18 cellular contexts compared by ENCODE assay signal in genomic region chr2:694174-694573, GRCh38. TPM values are rescaled to one million over a fixed set of nuclear protein-coding genes. Genes with fewer than 3 reads are reported as not detected.
A peak's percentile ranks its signal among the peaks of the same experiment; 100 is the strongest.
DNase-seq lines count a peak whose midpoint lies in the region; ATAC-seq, FAIRE-seq and TF ChIP-seq lines count a peak whose summit lies in the region.
"Had no signal": no experiment of that assay in that cellular context is flagged by ENCODE, and none has a peak within 500 bp of the region (broad histone marks: within the 10 kb centered on the region; RNA-seq: fewer than 3 reads in every experiment).

No MANE protein-coding gene starts in this region.

- CTCF ChIA-PET in HCT116 (lab: Charles Lee) = interaction anchor here (1.1 kb wide), 1 partner anchor 11 kb away, joined by 3 read pairs; no protein-coding TSS in a partner anchor

- H3K36me3 ChIP-seq in HCT116 (ENCODE audit: control insufficient read depth in 1 of 2, insufficient read depth in 2 of 2, low read length in 2 of 2) (no peaks in the 10 kb centered on the region), ascending aorta (no peaks in the 10 kb centered on the region), hepatocyte (replicated peaks; ENCODE audit: insufficient read depth, low read depth) (no peaks in the 10 kb centered on the region), thoracic aorta (no peaks in the 10 kb centered on the region)
- H3K36me3 ChIP-seq: left ventricle myocardium inferior, sigmoid colon had no signal

- H3K9me2 ChIP-seq in HCT116 (ENCODE audit: insufficient read depth) (no peaks in the 10 kb centered on the region), hepatocyte (replicated peaks; ENCODE audit: insufficient read depth) (no peaks in the 10 kb centered on the region)

- WGBS in hepatocyte (ENCODE audit: low lambda C conversion rate, missing lambda C conversion rate) = 17% methylated on average over 2 of the region's 2 CpGs

- ATAC-seq in HCT116 (no peak), thoracic aorta (ENCODE audit: insufficient number of reproducible peaks, low FRiP score, low read depth) (no peak), GM21825 (IDR thresholded peaks at IDR 0.05; ENCODE audit: unreplicated experiment) (no peak), HG02981 (IDR thresholded peaks at IDR 0.05; ENCODE audit: unreplicated experiment) (no peak)

- H3K27me3 ChIP-seq in HCT116 (ENCODE audit: insufficient read depth, low read length) (no peaks in the 10 kb centered on the region), ascending aorta (no peaks in the 10 kb centered on the region), hepatocyte (no peaks in the 10 kb centered on the region), thoracic aorta (replicated peaks; ENCODE audit: insufficient read depth) (no peaks in the 10 kb centered on the region)
- H3K27me3 ChIP-seq: sigmoid colon had no signal

- no peak overlapping the region for H3K4me3 ChIP-seq in HCT116 (replicated peaks in 1 of 2; ENCODE audit: low read depth in 1 of 2, low read length in 2 of 2)
- H3K4me3 ChIP-seq in ascending aorta = no peak overlapping the region
- H3K4me3 ChIP-seq in hepatocyte = no peak overlapping the region
- no peak overlapping the region for H3K4me3 ChIP-seq in thoracic aorta
- H3K4me3 ChIP-seq: GM23248, left ventricle myocardium inferior, sigmoid colon had no signal

- DNase-seq in HCT116 (ENCODE audit: low read depth, low spot score) (no peak), ascending aorta (ENCODE audit: low spot score in 2 of 2) (no peak), hepatocyte (ENCODE audit: low spot score) (no peak), thoracic aorta (ENCODE audit: low spot score) (no peak), frontal cortex (ENCODE audit: low spot score in 2 of 2) (no peak)
- DNase-seq: activated CD4-positive, alpha-beta T cell treated with anti-CD3 and anti-CD28 coated beads, Interleukin-2, amount 50 U/mL, for 1 hour; activated naive CD4-positive, alpha-beta T cell treated with anti-CD3 and anti-CD28 coated beads, Interleukin-2, amount 50 U/mL, for 16 hours; GM23248; head of caudate nucleus; left ventricle myocardium inferior; NCI-H1417; NCI-H2107; NCI-H524; sigmoid colon had no signal

- TF ChIP-seq CTCF in HCT116 (IDR thresholded peaks at IDR 0.05 in 2 of 3, conservative IDR thresholded peaks at IDR 0.05 in 1 of 3; ENCODE audit: borderline replicate concordance in 1 of 3, insufficient read depth in 1 of 3, low read depth in 2 of 3, low read length in 2 of 3) = no peak
- TF ChIP-seq CTCF in ascending aorta (IDR thresholded peaks at IDR 0.05) = no peak
- no peak for TF ChIP-seq CTCF in hepatocyte (IDR thresholded peaks at IDR 0.05; ENCODE audit: poor library complexity)
- TF ChIP-seq CTCF in thoracic aorta (IDR thresholded peaks at IDR 0.05) = no peak

- H3K79me2 ChIP-seq in HCT116 (ENCODE audit: insufficient read depth, low read length) (no peaks in the 10 kb centered on the region), hepatocyte (no peaks in the 10 kb centered on the region)

- RAD21 ChIA-PET in HCT116 (lab: Charles Lee; ENCODE audit: low non-redundant PET in 1 of 2, low total read pairs in 2 of 2, uncharacterized antibody in 2 of 2, unreplicated experiment in 2 of 2) = no interaction called here

- H3K9ac ChIP-seq in HCT116 (ENCODE audit: low read length) = no peak overlapping the region
- H3K9ac ChIP-seq: GM23248 had no signal

- H2AFZ ChIP-seq in HCT116 (ENCODE audit: low read depth, low read length, poor library complexity, severe bottlenecking) (peak overlapping the region; percentile 12), hepatocyte (no peak overlapping the region)
- H2AFZ ChIP-seq: GM23248 had no signal

- no peak for FAIRE-seq in frontal cortex (lab: Jason Lieb, UNC)
- FAIRE-seq: GM12892 had no signal

- H3K9me3 ChIP-seq in HCT116 (ENCODE audit: control insufficient read depth in 1 of 2, insufficient read depth in 1 of 2, low read depth in 1 of 2, low read length in 2 of 2) (no peaks in the 10 kb centered on the region), ascending aorta (no peaks in the 10 kb centered on the region), hepatocyte (ENCODE audit: low read depth) (no peaks in the 10 kb centered on the region), thoracic aorta (no peaks in the 10 kb centered on the region)
- H3K9me3 ChIP-seq: sigmoid colon had no signal

- POLR2A ChIA-PET in HCT116 (lab: Charles Lee) = no interaction called here

- no peak overlapping the region for H3K27ac ChIP-seq in HCT116 (ENCODE audit: low read depth, low read length)
- peak overlapping the region; percentile 64 to 67 for H3K27ac ChIP-seq in ascending aorta
- H3K27ac ChIP-seq in hepatocyte = peak overlapping the region; percentile 64
- H3K27ac ChIP-seq in thoracic aorta = peak overlapping the region; percentile 57 to 70
- H3K27ac ChIP-seq: GM23248, left ventricle myocardium inferior, RWPE1, sigmoid colon had no signal

- no peak overlapping the region for H3K4me2 ChIP-seq in HCT116 (ENCODE audit: low read length)
- H3K4me2 ChIP-seq in hepatocyte = peak overlapping the region; percentile 47

- intact Hi-C loops in HCT116 (cut with micrococcal nuclease) = no loop called here
- intact Hi-C loops in ascending aorta (cut with DNase I) = no loop called here

- TF ChIP-seq RAD21 in HCT116 (IDR thresholded peaks at IDR 0.05; ENCODE audit: low read depth) = no peak

- peaks cover 12 to 16% of the 10 kb centered on the region in 2 experiments for H3K4me1 ChIP-seq in HCT116 (ENCODE audit: control insufficient read depth in 1 of 2, insufficient read depth in 2 of 2, low read length in 2 of 2)
- peaks cover 0 to 10% of the 10 kb centered on the region in 2 donors for H3K4me1 ChIP-seq in ascending aorta
- peaks cover 8% of the 10 kb centered on the region for H3K4me1 ChIP-seq in hepatocyte (ENCODE audit: insufficient read depth)
- peaks cover 8 to 29% of the 10 kb centered on the region in 2 donors for H3K4me1 ChIP-seq in thoracic aorta (ENCODE audit: control insufficient read depth in 1 of 2, low read depth in 2 of 2)
- H3K4me1 ChIP-seq: sigmoid colon had no signal

- BruUV-seq in HCT116 (replicated peaks; lab: Mats Ljungman, UMichigan) = no TSS peak

- no peak for TF ChIP-seq POLR2A in HCT116 (IDR thresholded peaks at IDR 0.05; ENCODE audit: borderline replicate concordance, extremely low read depth, insufficient read depth, insufficient read length)

- H4K20me1 ChIP-seq in HCT116 (ENCODE audit: insufficient read depth) = no peaks in the 10 kb centered on the region
- no peaks in the 10 kb centered on the region for H4K20me1 ChIP-seq in hepatocyte (ENCODE audit: insufficient read depth, poor library complexity, severe bottlenecking)

TF ChIP-seq in HCT116, 20 proteins besides CTCF, POLR2A, EP300 and RAD21:
- no peak for TF ChIP-seq ATF3 (IDR thresholded peaks at IDR 0.05)
- TF ChIP-seq MAX (IDR thresholded peaks at IDR 0.05) = no peak

RNA-seq across cellular contexts. Expression of gene TMEM18, which starts 17.0 kb away (rescaled TPM):
- total RNA-seq in HCT116 (2021; ENCODE audit: unreplicated experiment) (33.5 TPM), ascending aorta (6.4 TPM), hepatocyte (35.2 and 35.4 TPM in 2 replicates), thoracic aorta (10 to 100 TPM in 1 of 2 donors, 1 to 10 TPM in 1; 3.1 to 14.8 TPM), frontal cortex (20.0 TPM)
- polyA plus RNA-seq in HCT116 (2012) = 25.9 and 32.3 TPM in 2 replicates
- polyA plus RNA-seq in hepatocyte = 43.1 and 47.1 TPM in 2 replicates
